ENCODE assay signal across 15 cellular contexts in the genomic region with DNA sequence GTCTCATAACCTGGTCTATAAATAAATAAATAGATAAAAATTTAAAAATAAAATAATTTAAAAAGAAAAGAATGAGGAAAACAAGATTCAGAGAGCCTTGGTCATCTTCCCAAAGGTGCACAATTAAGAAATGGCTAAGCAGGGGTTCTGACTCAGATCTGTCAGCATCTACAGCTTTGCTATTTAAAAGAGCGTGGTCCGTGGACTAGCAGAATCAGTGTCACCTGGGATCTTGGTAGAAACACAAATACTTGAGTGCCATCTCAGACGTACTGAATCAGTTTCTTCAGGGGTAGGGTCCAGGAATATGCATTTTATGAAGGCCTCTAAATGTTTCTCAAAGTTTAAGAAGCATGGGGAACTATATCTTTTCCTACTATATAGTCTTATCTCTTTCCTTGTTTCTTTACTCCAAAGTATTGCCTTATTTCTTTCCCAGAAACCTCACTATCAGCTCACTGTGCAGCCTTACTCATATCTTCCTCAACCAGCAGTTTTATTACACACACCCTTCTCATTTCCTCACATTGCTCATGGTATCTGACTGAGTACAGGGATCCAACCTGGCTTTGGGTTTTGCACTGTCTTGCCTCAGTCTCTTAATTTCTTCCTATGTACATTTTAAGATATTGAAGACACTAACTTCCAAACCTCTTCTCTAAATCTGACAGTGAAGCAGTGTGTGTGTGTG. TPM values are rescaled to one million over a fixed set of nuclear protein-coding genes. Genes with fewer than 3 reads are reported as not detected.
A peak's percentile ranks its signal among the peaks of the same experiment; 100 is the strongest.
DNase-seq lines count a peak whose midpoint lies in the region; ATAC-seq, FAIRE-seq and TF ChIP-seq lines count a peak whose summit lies in the region.
"Had no signal": no experiment of that assay in that cellular context is flagged by ENCODE, and none has a peak within 500 bp of the region (broad histone marks: within the 10 kb centered on the region; RNA-seq: fewer than 3 reads in every experiment).

No MANE protein-coding gene starts in this region.

- WGBS in trophoblast cell (ENCODE audit: extremely low coverage, insufficient coverage, insufficient read length): no CpG with 5 or more reads among the region's 3 CpGs

- H3K27me3 ChIP-seq in PC-9 (ENCODE audit: insufficient read depth, low read depth): no peaks in the 10 kb centered on the region
- H3K27me3 ChIP-seq in endothelial cell of umbilical vein (ENCODE audit: control insufficient read depth in 2 of 2, insufficient read depth in 2 of 2, low read length in 2 of 2): no peaks in the 10 kb centered on the region
- H3K27me3 ChIP-seq in trophoblast cell (ENCODE audit: insufficient read depth, low read length): no peaks in the 10 kb centered on the region

- no peaks in the 10 kb centered on the region for H3K9me2 ChIP-seq in PC-9 (ENCODE audit: insufficient read depth)

- peak overlapping the region; percentile 95 for H3K27ac ChIP-seq in PC-9
- H3K27ac ChIP-seq in endothelial cell of umbilical vein (ENCODE audit: insufficient read depth, low read depth, low read length): peak overlapping the region; percentile 15
- no peak overlapping the region for H3K27ac ChIP-seq in trophoblast cell (ENCODE audit: low read depth, low read length)

- no TSS peak for BruUV-seq in PC-9 (replicated peaks; lab: Mats Ljungman, UMichigan)
- no TSS peak for BruUV-seq in endothelial cell of umbilical vein (replicated peaks; lab: Mats Ljungman, UMichigan)

- H3K9me3 ChIP-seq in PC-9 (ENCODE audit: insufficient read depth, low read depth) (no peaks in the 10 kb centered on the region; the same call in 1 of the 2 replicates), endothelial cell of umbilical vein (replicated peaks; ENCODE audit: control insufficient read depth, insufficient read depth, low read length) (no peaks in the 10 kb centered on the region), trophoblast cell (ENCODE audit: insufficient read depth, low read depth, low read length) (no peaks in the 10 kb centered on the region)

- FAIRE-seq in endothelial cell of umbilical vein (lab: Jason Lieb, UNC): no peak

- intact Hi-C loops in PC-9 (cut with micrococcal nuclease; ENCODE audit: unreplicated experiment) (loop anchor here (1.0 to 10.0 kb wide), 7 partner anchors 23 to 597 kb away; a partner anchor contains a TSS), endothelial cell of umbilical vein (cut with micrococcal nuclease) (no loop called here)

- H3K4me2 ChIP-seq in PC-9: peak overlapping the region; percentile 75
- H3K4me2 ChIP-seq in endothelial cell of umbilical vein (ENCODE audit: insufficient read depth, low read length): peak overlapping the region; percentile 3
- no peak overlapping the region for H3K4me2 ChIP-seq in trophoblast cell (ENCODE audit: low read length)

- no peak overlapping the region for H3K18ac ChIP-seq in trophoblast cell (ENCODE audit: low read length)

- no peak overlapping the region for H2BK5ac ChIP-seq in trophoblast cell (ENCODE audit: low read depth, low read length, poor library complexity)

- H3K4me1 ChIP-seq in PC-9 (replicated peaks; ENCODE audit: insufficient read depth): peaks cover 74% of the 10 kb centered on the region
- peaks cover 60% of the 10 kb centered on the region for H3K4me1 ChIP-seq in endothelial cell of umbilical vein (ENCODE audit: control insufficient read depth, extremely low read depth, insufficient read depth, low read length)
- peaks cover 0 to 7% of the 10 kb centered on the region in 2 experiments for H3K4me1 ChIP-seq in trophoblast cell (ENCODE audit: control insufficient read depth in 1 of 2, insufficient read depth in 2 of 2, low read length in 2 of 2)

- H4K91ac ChIP-seq in trophoblast cell (ENCODE audit: low read depth, low read length): no peak overlapping the region

- no peak overlapping the region for H3K23ac ChIP-seq in trophoblast cell (ENCODE audit: low read length)

- peak overlapping the region; percentile 54 for H2AK5ac ChIP-seq in trophoblast cell (ENCODE audit: low read length)

- ATAC-seq in HG02642 (IDR thresholded peaks at IDR 0.05; ENCODE audit: poor library complexity, unreplicated experiment): no peak
- ATAC-seq: stimulated activated naive B cell treated with anti-CD40 and anti-IgM and Interleukin-4, amounts not matched to agents 10 μg/mL and 1 μg/mL and 100 μg/mL, for 72 hours had no signal

- H3K4me3 ChIP-seq in PC-9 (no peak overlapping the region), endothelial cell of umbilical vein (replicated peaks in 1 of 3; ENCODE audit: insufficient read depth in 1 of 3, low read depth in 1 of 3, low read length in 3 of 3) (no peak overlapping the region), trophoblast cell (ENCODE audit: low read depth, low read length) (no peak overlapping the region)

- peak; percentile 79 for DNase-seq in ELR (ENCODE audit: low read depth)
- peak in 1 of 2 experiments; percentile 38 for DNase-seq in PC-9
- peak; percentile 68 for DNase-seq in endothelial cell of umbilical vein (ENCODE audit: low read depth, low spot score)
- DNase-seq in trophoblast cell: peak in 1 of 2 donors; percentile 50
- DNase-seq in NCI-H2227 treated with DMSO at 0.1 percent for 48 hours (lab: John Stamatoyannopoulos, UW): no peak
- no peak for DNase-seq in GOT3 (lab: John Stamatoyannopoulos, UW)
- DNase-seq in GM19238 (ENCODE audit: insufficient read length, low spot score): no peak
- DNase-seq: activated CD4-positive, alpha-beta T cell treated with anti-CD3 and anti-CD28 coated beads, Interleukin-2, amount 50 U/mL, for 4 hours; COR-L47; foreskin melanocyte; NCI-H1436 treated with DMSO at 0.1 percent for 48 hours; stimulated activated naive B cell treated with anti-CD40 and anti-IgM and Interleukin-4, amounts not matched to agents 10 μg/mL and 1 μg/mL and 100 μg/mL, for 72 hours had no signal

- H3K9me1 ChIP-seq in endothelial cell of umbilical vein (replicated peaks; ENCODE audit: control insufficient read depth, extremely low read depth, insufficient read depth, low read length): no peaks in the 10 kb centered on the region

- no peaks in the 10 kb centered on the region for H3K36me3 ChIP-seq in PC-9 (ENCODE audit: low read depth)
- no peaks in the 10 kb centered on the region for H3K36me3 ChIP-seq in endothelial cell of umbilical vein (ENCODE audit: control insufficient read depth in 2 of 2, extremely low read depth in 1 of 2, insufficient read depth in 2 of 2, low read length in 2 of 2)
- H3K36me3 ChIP-seq in trophoblast cell (ENCODE audit: control insufficient read depth in 1 of 2, insufficient read depth in 2 of 2, low read length in 2 of 2): no peaks in the 10 kb centered on the region

- dilution Hi-C loops in endothelial cell of umbilical vein (cut with MboI; ENCODE audit: extremely low pct_ligation_motif_present, low sequenced_read_pairs): no loop called here

- no peak for TF ChIP-seq POLR2A in endothelial cell of umbilical vein (IDR thresholded peaks at IDR 0.05; ENCODE audit: low read depth, low read length)

- H3K14ac ChIP-seq in trophoblast cell (ENCODE audit: low read length): no peak overlapping the region

- peak overlapping the region; percentile 84 for H2BK12ac ChIP-seq in trophoblast cell (ENCODE audit: low read length)

- H3K79me1 ChIP-seq in trophoblast cell (ENCODE audit: low read length): no peaks in the 10 kb centered on the region

- no peak overlapping the region for H4K12ac ChIP-seq in trophoblast cell (ENCODE audit: low read depth, low read length)

- H3K79me2 ChIP-seq in PC-9 (ENCODE audit: low read depth) (peaks cover 8% of the 10 kb centered on the region; the same call in 1 of the 2 replicates), endothelial cell of umbilical vein (ENCODE audit: control insufficient read depth, insufficient read depth, low read length) (no peaks in the 10 kb centered on the region), trophoblast cell (ENCODE audit: control insufficient read depth, insufficient read depth, low read length, poor library complexity) (no peaks in the 10 kb centered on the region)

- CTCF ChIA-PET in PC-9 (lab: Charles Lee) (interaction anchor here (1.0 kb wide), 1 partner anchor 277 kb away, joined by 3 read pairs; no protein-coding TSS in a partner anchor), endothelial cell of umbilical vein (lab: Charles Lee) (interaction anchor here (1.3 kb wide), 1 partner anchor 9 kb away, joined by 4 read pairs; no protein-coding TSS in a partner anchor)

- POLR2A ChIA-PET in PC-9 (lab: Charles Lee; ENCODE audit: unreplicated experiment): interaction anchor here (0.7 to 3.7 kb wide), 4 partner anchors 26 to 264 kb away, joined by 3 to 49 read pairs (median 5); a partner anchor contains a TSS
- POLR2A ChIA-PET in endothelial cell of umbilical vein (lab: Charles Lee): no interaction called here

- H4K8ac ChIP-seq in trophoblast cell (ENCODE audit: low read depth, low read length): no peak overlapping the region

- TF ChIP-seq CTCF in PC-9 (conservative IDR thresholded peaks at IDR 0.05): no peak
- TF ChIP-seq CTCF in endothelial cell of umbilical vein (IDR thresholded peaks at IDR 0.05; ENCODE audit: extremely low read depth in 1 of 2, insufficient read depth in 1 of 2, low read depth in 1 of 2, low read length in 2 of 2): no peak

- no peaks in the 10 kb centered on the region for H4K20me1 ChIP-seq in PC-9 (ENCODE audit: insufficient read depth)
- H4K20me1 ChIP-seq in endothelial cell of umbilical vein (replicated peaks; ENCODE audit: control insufficient read depth, extremely low read depth, insufficient read depth, low read length): no peaks in the 10 kb centered on the region

- H3K9ac ChIP-seq in endothelial cell of umbilical vein (replicated peaks; ENCODE audit: extremely low read depth, insufficient read depth, low read length) (no peak overlapping the region), trophoblast cell (ENCODE audit: low read length) (no peak overlapping the region)

- H3F3A ChIP-seq in PC-9 (ENCODE audit: insufficient read depth, low read depth): peaks cover 40% of the 10 kb centered on the region

- no peak overlapping the region for H2AFZ ChIP-seq in PC-9
- no peak overlapping the region for H2AFZ ChIP-seq in endothelial cell of umbilical vein (ENCODE audit: low read depth, low read length)
- H2AFZ ChIP-seq in trophoblast cell (ENCODE audit: insufficient read depth, low read length, poor library complexity): no peak overlapping the region

- no peak overlapping the region for H3K4ac ChIP-seq in trophoblast cell (ENCODE audit: low read depth, low read length)

- no peak overlapping the region for H2BK120ac ChIP-seq in trophoblast cell (ENCODE audit: insufficient read depth, low read length, poor library complexity)

RNA-seq across cellular contexts. Expression of a gene that starts 58.6 kb away (rescaled TPM):
- total RNA-seq in PC-9 (2021) (5.5 and 9.0 TPM in 2 replicates), endothelial cell of umbilical vein (0.48 and 1.5 TPM in 2 replicates)
- polyA plus RNA-seq in endothelial cell of umbilical vein: 0.30 TPM in 1 of 2 replicates, not detected in the other
- 0.04 and 0.17 TPM in 2 replicates for polyA plus RNA-seq in endothelial cell of umbilical vein (2011; cell fraction: cytosol; rRNA removed)
- 0.50 and 1.1 TPM in 2 replicates for polyA plus RNA-seq in endothelial cell of umbilical vein (2011; cell fraction: nucleus; rRNA removed)
- polyA plus RNA-seq in endothelial cell of umbilical vein (2012): 0.15 and 0.17 TPM in 2 replicates
- 0.64 and 1.2 TPM in 2 replicates for polyA minus RNA-seq in endothelial cell of umbilical vein
- not detected for polyA minus RNA-seq in endothelial cell of umbilical vein (2011; cell fraction: cytosol; rRNA and poly(A)+ RNA removed)
- not detected in 2 replicates for polyA minus RNA-seq in endothelial cell of umbilical vein (2011; cell fraction: nucleus; rRNA and poly(A)+ RNA removed)
- 0.03 and 0.04 TPM in 2 replicates for polyA plus RNA-seq in trophoblast cell (2013)
- total RNA-seq: kidney epithelial cell had no signal
- polyA plus RNA-seq: neural cell had no signal

Comparison
In these comparisons a context has a peak if more than half of its experiments do, and no peak if none do; other contexts are left out.
1. DNase-seq: peak in ELR (single experiment) and endothelial cell of umbilical vein (single experiment); none in NCI-H2227 treated with DMSO at 0.1 percent for 48 hours (single experiment), GOT3 (single experiment) and GM19238 (single experiment).